18 cellular contexts compared by ENCODE assay signal in the genomic region with DNA sequence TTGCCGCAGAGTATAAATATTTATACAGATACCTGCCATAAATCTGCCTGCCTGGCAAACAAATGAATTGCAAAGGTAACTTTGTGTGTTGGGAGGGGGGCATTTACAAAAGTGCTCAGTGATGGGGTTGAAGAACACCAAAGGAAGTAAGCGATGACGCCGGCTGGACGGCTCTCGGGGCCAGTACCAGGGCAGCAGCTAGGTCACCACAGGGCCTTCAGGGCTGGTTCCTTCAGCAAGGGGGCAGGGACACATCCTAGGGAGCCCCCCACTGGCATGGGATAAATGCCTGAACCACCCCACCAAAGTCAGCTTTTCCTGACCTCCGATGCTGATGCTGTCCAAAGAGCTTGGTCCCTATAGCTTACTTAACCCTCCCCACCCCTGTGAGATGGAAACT.
DNase-seq lines count a peak whose midpoint lies in the region; ATAC-seq and TF ChIP-seq lines count a peak whose summit lies in the region.
"Had no signal": no experiment of that assay in that cellular context is flagged by ENCODE, and none has a peak within 500 bp of the region (broad histone marks: within the 10 kb centered on the region; RNA-seq: fewer than 3 reads in every experiment).

No MANE protein-coding gene starts in this region.

- no peak for TF ChIP-seq CTCF in osteoblast (IDR thresholded peaks at IDR 0.05; ENCODE audit: extremely low read depth, low read depth, low read length)

- no peak overlapping the region for H2AFZ ChIP-seq in osteoblast (ENCODE audit: low read length)

- no peaks in the 10 kb centered on the region for H3K79me2 ChIP-seq in osteoblast (ENCODE audit: insufficient read depth, low read length)

- H3K36me3 ChIP-seq in osteoblast (ENCODE audit: insufficient read depth, low read length): no peaks in the 10 kb centered on the region
- H3K36me3 ChIP-seq: BE2C, BLaER1 had no signal

- H3K9me3 ChIP-seq in osteoblast (ENCODE audit: low read depth, low read length): no peaks in the 10 kb centered on the region
- H3K9me3 ChIP-seq: BE2C, BLaER1, Caco-2 had no signal

- H3K4me1 ChIP-seq in osteoblast (ENCODE audit: insufficient read depth, low read length): no peaks in the 10 kb centered on the region
- H3K4me1 ChIP-seq: BE2C, BLaER1, Caco-2 had no signal

- no peak overlapping the region for H3K4me2 ChIP-seq in osteoblast (ENCODE audit: insufficient read depth, low read length)
- H3K4me2 ChIP-seq: BLaER1 had no signal

- ATAC-seq in GM19397 (IDR thresholded peaks at IDR 0.05; ENCODE audit: unreplicated experiment): no peak

- peak; percentile 19 for DNase-seq in SHP77 treated with DMSO at 0.1 percent for 48 hours (lab: John Stamatoyannopoulos, UW)
- no peak for DNase-seq in SHP77 (lab: John Stamatoyannopoulos, UW)
- DNase-seq in NCI-H69 (lab: John Stamatoyannopoulos, UW): peak; percentile 79
- DNase-seq in osteoblast (ENCODE audit: insufficient read length, low spot score, missing footprints): peak; percentile 58
- DNase-seq in SW 1271 (lab: John Stamatoyannopoulos, UW): no peak
- DNase-seq: 8988T; ACHN; BE2C; C1 segment of cervical spinal cord; Caco-2; Calu3; CD4-positive, alpha-beta memory T cell; CD4-positive, CD25-positive, alpha-beta regulatory T cell; CD8-positive, alpha-beta memory T cell; DMS79 treated with DMSO at 0.1 percent for 48 hours; GF-D8 had no signal

- H3K4me3 ChIP-seq in osteoblast (ENCODE audit: insufficient read depth, low read length): no peak overlapping the region
- H3K4me3 ChIP-seq: BLaER1 had no signal

- H4K20me1 ChIP-seq in osteoblast (ENCODE audit: insufficient read depth, low read length): no peaks in the 10 kb centered on the region
- H4K20me1 ChIP-seq: BLaER1 had no signal

- no peak overlapping the region for H3K27ac ChIP-seq in osteoblast (ENCODE audit: low read depth, low read length)
- H3K27ac ChIP-seq: BLaER1 had no signal

- peaks cover 16% of the 10 kb centered on the region for H3K27me3 ChIP-seq in osteoblast (ENCODE audit: insufficient read depth, low read length)
- H3K27me3 ChIP-seq: BE2C, BLaER1 had no signal

Comparison
In these comparisons a context has a peak if more than half of its experiments do, and no peak if none do; other contexts are left out.
1. DNase-seq: peak in SHP77 treated with DMSO at 0.1 percent for 48 hours (single experiment), NCI-H69 (single experiment) and osteoblast (single experiment); none in SHP77 (0 of 2) and SW 1271 (0 of 2).